Comparison of ENCODE assay signal across 8 cellular contexts in genomic region chr9:92097997-92098482, GRCh38. TPM values are rescaled to one million over a fixed set of nuclear protein-coding genes. Genes with fewer than 3 reads are reported as not detected.
DNase-seq lines count a peak whose midpoint lies in the region; ATAC-seq and TF ChIP-seq lines count a peak whose summit lies in the region.

No MANE protein-coding gene starts in this region.

- no peak overlapping the region for H3K9ac ChIP-seq in smooth muscle cell (ENCODE audit: low read depth)

- DNase-seq in C1 segment of cervical spinal cord (lab: John Stamatoyannopoulos, UW) (peak in 13 of 14 donors; percentile 11 to 87 (median 66)), dermis microvascular lymphatic vessel endothelial cell (ENCODE audit: low read depth in 2 of 2) (peak; percentile 87 to 89), lung (ENCODE audit: low spot score) (peak; percentile 57), mesenteric fat pad (ENCODE audit: low spot score) (no peak), smooth muscle cell (lab: John Stamatoyannopoulos, UW; ENCODE audit: unreplicated experiment) (no peak)
- DNase-seq in activated CD4-positive, alpha-beta T cell treated with anti-CD3 and anti-CD28 coated beads for 4 hours = peak; percentile 28 to 72
- DNase-seq in stimulated activated naive CD4-positive, alpha-beta T cell treated with Interleukin-2 at 50 U/mL for 16 hours (lab: John Stamatoyannopoulos, UW) = peak; percentile 42

- H3K79me2 ChIP-seq in smooth muscle cell (ENCODE audit: low read depth) = peaks cover 75% of the 10 kb centered on the region

- no peak for ATAC-seq in lung (ENCODE audit: insufficient read depth, low FRiP score)
- no peak for ATAC-seq in HG03457 (IDR thresholded peaks at IDR 0.05; ENCODE audit: unreplicated experiment)

- no peaks in the 10 kb centered on the region for H3K9me3 ChIP-seq in lung (ENCODE audit: control insufficient read depth in 2 of 2, insufficient read depth in 1 of 2, low read length in 1 of 2)
- H3K9me3 ChIP-seq in smooth muscle cell (replicated peaks; ENCODE audit: low read depth) = peaks cover 3% of the 10 kb centered on the region

- H3K27me3 ChIP-seq in lung (ENCODE audit: control insufficient read depth, insufficient read depth) (no peaks in the 10 kb centered on the region), smooth muscle cell (ENCODE audit: low read depth) (no peaks in the 10 kb centered on the region)

- H2AFZ ChIP-seq in smooth muscle cell (ENCODE audit: low read depth) = no peak overlapping the region

- TF ChIP-seq CTCF in lung (IDR thresholded peaks at IDR 0.05; ENCODE audit: control extremely low read depth, extremely low read depth) (no peak), smooth muscle cell (IDR thresholded peaks at IDR 0.05; ENCODE audit: borderline replicate concordance, insufficient read depth, poor library complexity, severe bottlenecking) (no peak)

- H3K27ac ChIP-seq in lung (ENCODE audit: low read depth in 1 of 2, low read length in 1 of 2) (no peak overlapping the region), smooth muscle cell (ENCODE audit: low read depth) (no peak overlapping the region)

- H3K4me1 ChIP-seq in lung (ENCODE audit: control insufficient read depth in 2 of 2, insufficient read depth in 2 of 2, low read length in 2 of 2) (peaks cover 0 to 5% of the 10 kb centered on the region in 2 donors), smooth muscle cell (ENCODE audit: low read depth) (peaks cover 4% of the 10 kb centered on the region)

- peak overlapping the region; percentile 9 for H3K4me3 ChIP-seq in lung
- H3K4me3 ChIP-seq in smooth muscle cell = no peak overlapping the region

- WGBS in lung, 2 donors = 65 to 76% methylated on average over 26 of the region's 26 CpGs
- WGBS in smooth muscle cell (ENCODE audit: low lambda C conversion rate) = 96% methylated on average over 26 of the region's 26 CpGs

- H3K4me2 ChIP-seq in smooth muscle cell = no peak overlapping the region

- H3F3A ChIP-seq in smooth muscle cell (ENCODE audit: low read depth) = no peaks in the 10 kb centered on the region

- H3K36me3 ChIP-seq in lung (ENCODE audit: control insufficient read depth in 2 of 2, insufficient read depth in 2 of 2, low read length in 2 of 2) (peaks cover under 1 to 3% of the 10 kb centered on the region in 2 donors), smooth muscle cell (ENCODE audit: low read depth) (peaks cover 4% of the 10 kb centered on the region)

- H4K20me1 ChIP-seq in smooth muscle cell (ENCODE audit: low read depth) = peaks cover 72% of the 10 kb centered on the region

RNA-seq across cellular contexts. Expression of gene SPTLC1, which starts 17.2 kb away (rescaled TPM):
- total RNA-seq in dermis microvascular lymphatic vessel endothelial cell (85.1 and 94.8 TPM in 2 replicates), lung (100 to 1,000 TPM in 1 of 2 donors, 10 to 100 TPM in 1; 64.7 to 137 TPM), mesenteric fat pad (60.1 TPM), smooth muscle cell (153 and 168 TPM in 2 replicates)
- polyA plus RNA-seq in lung (10 to 100 TPM; 20.8 to 52.4 TPM), smooth muscle cell (71.4 and 75.6 TPM in 2 replicates)

Comparison
In these comparisons a context has a peak if more than half of its experiments do, and no peak if none do; other contexts are left out.
1. DNase-seq: peak in C1 segment of cervical spinal cord (13 of 14), activated CD4-positive, alpha-beta T cell treated with anti-CD3 and anti-CD28 coated beads for 4 hours (2 of 2), dermis microvascular lymphatic vessel endothelial cell (2 of 2), lung (single experiment) and stimulated activated naive CD4-positive, alpha-beta T cell treated with Interleukin-2 at 50 U/mL for 16 hours (single experiment); none in mesenteric fat pad (single experiment) and smooth muscle cell (single experiment).